Comparison of ENCODE assay signal across 22 cellular contexts in genomic region chr3:134901461-134901860, GRCh38.
DNase-seq lines count a peak whose midpoint lies in the region; ATAC-seq and TF ChIP-seq lines count a peak whose summit lies in the region.
"Had no signal": no experiment of that assay in that cellular context is flagged by ENCODE, and none has a peak within 500 bp of the region (broad histone marks: within the 10 kb centered on the region; RNA-seq: fewer than 3 reads in every experiment).

No MANE protein-coding gene starts in this region.

- H3K79me2 ChIP-seq in OCI-LY3 (ENCODE audit: low read length): peaks cover 100% of the 10 kb centered on the region

- no peak overlapping the region for H3K9ac ChIP-seq in OCI-LY3 (ENCODE audit: low read length)

- H3K4me3 ChIP-seq in H7 (ENCODE audit: insufficient read depth, low read depth, low read length) (no peak overlapping the region), OCI-LY3 (ENCODE audit: low read length) (no peak overlapping the region), adrenal gland (no peak overlapping the region), stomach (no peak overlapping the region)
- H3K4me3 ChIP-seq: A549, PC-9, SK-N-MC had no signal

- H3K27me3 ChIP-seq in H7 (ENCODE audit: control insufficient read depth, insufficient read depth, low read length) (peaks cover 4% of the 10 kb centered on the region; the same call in 1 of the 2 replicates), OCI-LY3 (ENCODE audit: low read depth, low read length) (no peaks in the 10 kb centered on the region), adrenal gland (no peaks in the 10 kb centered on the region), stomach (no peaks in the 10 kb centered on the region)
- H3K27me3 ChIP-seq: BE2C had no signal

- no peak overlapping the region for H2AFZ ChIP-seq in OCI-LY3 (ENCODE audit: low read depth, low read length)
- H2AFZ ChIP-seq: PC-9 had no signal

- in situ Hi-C loops in G401 (cut with HindIII; ENCODE audit: low sequenced_read_pairs): no loop called here

- no peak overlapping the region for H3K27ac ChIP-seq in OCI-LY3 (ENCODE audit: low read length)
- no peak overlapping the region for H3K27ac ChIP-seq in adrenal gland
- no peak overlapping the region for H3K27ac ChIP-seq in stomach
- H3K27ac ChIP-seq: A549, PC-9, SK-N-MC had no signal

- TF ChIP-seq EP300 in stomach (IDR thresholded peaks at IDR 0.05): no peak

- H4K20me1 ChIP-seq in OCI-LY3 (ENCODE audit: insufficient read depth, low read length): peaks cover 99% of the 10 kb centered on the region

- 89 to 93% (median 90%) methylated on average over 2 of the region's 2 CpGs for WGBS in adrenal gland, 4 donors
- WGBS in stomach, 5 donors: 79 to 96% (median 88%) methylated on average over 2 of the region's 2 CpGs

- peaks cover 62% of the 10 kb centered on the region for H3K4me1 ChIP-seq in OCI-LY3 (ENCODE audit: low read length)
- H3K4me1 ChIP-seq in adrenal gland (replicated peaks in 1 of 2): no peaks in the 10 kb centered on the region
- peaks cover 0 to 6% (median 0%) of the 10 kb centered on the region in 4 donors for H3K4me1 ChIP-seq in stomach
- H3K4me1 ChIP-seq: A549 had no signal

- ATAC-seq in esophagus mucosa (no peak), GM18505 (IDR thresholded peaks at IDR 0.05; ENCODE audit: unreplicated experiment) (no peak)
- ATAC-seq: A549, HCT116 had no signal

- H3K9me3 ChIP-seq in OCI-LY3 (ENCODE audit: insufficient read depth, low read length) (no peaks in the 10 kb centered on the region), adrenal gland (replicated peaks in 1 of 3) (no peaks in the 10 kb centered on the region), stomach (no peaks in the 10 kb centered on the region)
- H3K9me3 ChIP-seq: A549, BE2C had no signal

- DNase-seq in G401 (ENCODE audit: low spot score) (peak; percentile 78), H7 (peak; percentile 62), iPS-NIHi11 (ENCODE audit: low spot score) (peak; percentile 41), adrenal gland (no peak), stomach (no peak)
- DNase-seq: BE2C, EL, IMR-90, MV-4-11, NCI-H1105 treated with DMSO at 0.1 percent for 48 hours, NCI-H2029 treated with DMSO at 0.1 percent for 48 hours, NCI-H2171 treated with DMSO at 0.1 percent for 48 hours, NCI-H524 treated with DMSO at 0.1 percent for 48 hours, PC-9, RPMI8226, SHP77 treated with DMSO at 0.1 percent for 48 hours had no signal

- H3K36me3 ChIP-seq in H7 (replicated peaks; ENCODE audit: control insufficient read depth, insufficient read depth, low read length) (no peaks in the 10 kb centered on the region), OCI-LY3 (replicated peaks; ENCODE audit: low read depth, low read length) (peaks cover 35% of the 10 kb centered on the region), adrenal gland (replicated peaks in 1 of 2) (no peaks in the 10 kb centered on the region), stomach (no peaks in the 10 kb centered on the region)
- H3K36me3 ChIP-seq: BE2C had no signal

- TF ChIP-seq POLR2A in adrenal gland (IDR thresholded peaks at IDR 0.05) (no peak), stomach (IDR thresholded peaks at IDR 0.05) (no peak), GM18505 (IDR thresholded peaks at IDR 0.05; ENCODE audit: borderline replicate concordance, extremely low read depth, insufficient read depth, insufficient read length) (no peak)

- H3K4me2 ChIP-seq in OCI-LY3 (ENCODE audit: low read length): peak overlapping the region; percentile 11; the same call in 1 of the 2 replicates
- H3K4me2 ChIP-seq: A549, PC-9 had no signal

- no peak for TF ChIP-seq CTCF in OCI-LY3 (IDR thresholded peaks at IDR 0.05; ENCODE audit: low read depth, low read length)
- no peak for TF ChIP-seq CTCF in adrenal gland (IDR thresholded peaks at IDR 0.05)
- TF ChIP-seq CTCF in stomach (IDR thresholded peaks at IDR 0.05): no peak

- intact Hi-C loops in adrenal gland (cut with DNase I): no loop called here
- intact Hi-C loops in stomach (cut with DNase I; ENCODE audit: low total_unique reads): no loop called here

Comparison
In these comparisons a context has a peak if more than half of its experiments do, and no peak if none do; other contexts are left out.
1. DNase-seq: peak in G401 (single experiment), H7 (single experiment) and iPS-NIHi11 (single experiment); none in adrenal gland (0 of 7) and stomach (single experiment).